ENCODE assay signal across 17 cellular contexts in the genomic region with DNA sequence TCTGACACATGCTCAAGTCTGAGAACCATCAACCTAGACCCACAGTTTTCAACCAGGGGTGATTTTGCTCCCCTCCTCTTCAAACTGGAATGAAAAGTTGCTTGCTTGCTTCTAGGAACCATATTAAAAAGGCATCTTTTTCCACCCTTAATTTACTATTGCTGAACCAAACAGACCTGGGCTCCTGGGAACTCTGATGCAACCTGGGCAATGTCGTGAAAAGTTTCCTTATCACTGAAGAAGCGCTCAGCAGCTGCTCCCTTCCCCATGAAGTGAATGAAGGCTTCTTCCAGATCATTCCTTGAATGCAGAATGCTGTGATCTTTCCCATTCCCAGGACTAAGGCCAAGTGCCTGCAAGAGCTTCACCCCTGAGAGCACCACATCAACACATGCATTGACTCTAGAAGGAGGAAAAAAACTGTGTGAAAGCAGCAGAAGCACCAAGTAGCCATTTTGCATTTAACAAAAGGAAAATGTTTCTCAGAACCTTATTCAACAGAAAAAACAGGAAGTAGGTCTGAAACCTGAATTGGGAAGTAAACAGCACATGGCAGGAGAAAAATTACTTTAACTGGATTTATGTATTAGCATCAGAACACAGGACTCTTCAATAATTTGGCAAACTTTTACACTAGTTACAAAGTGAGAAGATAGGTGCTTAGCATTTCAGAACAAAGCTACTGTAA. TPM values are rescaled to one million over a fixed set of nuclear protein-coding genes. Genes with fewer than 3 reads are reported as not detected.
A peak's percentile ranks its signal among the peaks of the same experiment; 100 is the strongest.
DNase-seq lines count a peak whose midpoint lies in the region; ATAC-seq and TF ChIP-seq lines count a peak whose summit lies in the region.
"Had no signal": no experiment of that assay in that cellular context is flagged by ENCODE, and none has a peak within 500 bp of the region (broad histone marks: within the 10 kb centered on the region; RNA-seq: fewer than 3 reads in every experiment).

No MANE protein-coding gene starts in this region.

- no peaks in the 10 kb centered on the region for H3K9me3 ChIP-seq in CD4-positive, CD25-positive, alpha-beta regulatory T cell (ENCODE audit: control insufficient read depth in 2 of 2, low read length in 2 of 2)
- H3K9me3 ChIP-seq in Karpas-422 (ENCODE audit: low read length) (no peaks in the 10 kb centered on the region), SU-DHL-6 (ENCODE audit: insufficient read depth, low read length) (no peaks in the 10 kb centered on the region), lower lobe of right lung (no peaks in the 10 kb centered on the region), SK-N-SH (no peaks in the 10 kb centered on the region), heart left ventricle (no peaks in the 10 kb centered on the region)
- H3K9me3 ChIP-seq: SJCRH30, upper lobe of right lung had no signal

- TF ChIP-seq CTCF in SU-DHL-6 (IDR thresholded peaks at IDR 0.05; ENCODE audit: insufficient read depth, low read length, poor library complexity, severe bottlenecking) (no peak), lower lobe of right lung (IDR thresholded peaks at IDR 0.05) (no peak), SK-N-SH (IDR thresholded peaks at IDR 0.05) (no peak), heart left ventricle (IDR thresholded peaks at IDR 0.05) (no peak)

- H3K4me2 ChIP-seq in Karpas-422 (ENCODE audit: low read depth, low read length, poor library complexity, severe bottlenecking) = no peak overlapping the region
- H3K4me2 ChIP-seq in SU-DHL-6 (ENCODE audit: low read depth, low read length, poor library complexity, severe bottlenecking) = peak overlapping the region; percentile 7
- no peak overlapping the region for H3K4me2 ChIP-seq in SK-N-SH

- no peaks in the 10 kb centered on the region for H3K27me3 Mint-ChIP-seq in CD4-positive, CD25-positive, alpha-beta regulatory T cell
- H3K27me3 Mint-ChIP-seq: natural killer cell treated with Interleukin-12 subunit alpha and Interleukin-12 subunit beta and Interleukin-15 and Interleukin-18, amount 100 ng/mL, for 72 hours had no signal

- H2AFZ ChIP-seq in Karpas-422 (ENCODE audit: low read length) (no peak overlapping the region), SU-DHL-6 (ENCODE audit: low read depth, low read length, severe bottlenecking) (no peak overlapping the region), SK-N-SH (ENCODE audit: low read depth) (no peak overlapping the region)

- peaks cover 5% of the 10 kb centered on the region for H3K4me1 ChIP-seq in CD4-positive, CD25-positive, alpha-beta regulatory T cell (ENCODE audit: control insufficient read depth, insufficient read depth, low read length, poor library complexity, severe bottlenecking)
- peaks cover 28% of the 10 kb centered on the region for H3K4me1 ChIP-seq in Karpas-422 (ENCODE audit: low read length)
- no peaks in the 10 kb centered on the region for H3K4me1 ChIP-seq in lower lobe of right lung
- H3K4me1 ChIP-seq in SK-N-SH (ENCODE audit: control insufficient read depth in 1 of 2, insufficient read depth in 2 of 2, low read depth in 1 of 2, low read length in 1 of 2) = no peaks in the 10 kb centered on the region
- peaks cover 0 to 29% (median 0%) of the 10 kb centered on the region in 12 donors for H3K4me1 ChIP-seq in heart left ventricle
- H3K4me1 ChIP-seq: SJCRH30 had no signal

- peak overlapping the region in 1 of 3 donors; percentile 84 for H3K27ac Mint-ChIP-seq in CD4-positive, CD25-positive, alpha-beta regulatory T cell
- H3K27ac Mint-ChIP-seq: natural killer cell treated with Interleukin-12 subunit alpha and Interleukin-12 subunit beta and Interleukin-15 and Interleukin-18, amount 100 ng/mL, for 72 hours had no signal

- no peak for TF ChIP-seq POLR2A in heart left ventricle (IDR thresholded peaks at IDR 0.05)

- CTCF ChIA-PET in SK-N-SH (lab: Yijun Ruan, JAX) = interaction anchor here (0.6 kb wide), 1 partner anchor 49 kb away, joined by 3 read pairs; no protein-coding TSS in a partner anchor

- H3F3A ChIP-seq in SU-DHL-6 (ENCODE audit: insufficient read depth) = no peaks in the 10 kb centered on the region
- no peaks in the 10 kb centered on the region for H3F3A ChIP-seq in SK-N-SH (replicated peaks; ENCODE audit: insufficient read depth)

- no peaks in the 10 kb centered on the region for H3K27me3 ChIP-seq in CD4-positive, CD25-positive, alpha-beta regulatory T cell (ENCODE audit: control insufficient read depth, insufficient read depth, low read length)
- H3K27me3 ChIP-seq in Karpas-422 (ENCODE audit: low read length) (no peaks in the 10 kb centered on the region), SU-DHL-6 (ENCODE audit: low read length) (no peaks in the 10 kb centered on the region), lower lobe of right lung (ENCODE audit: low read depth) (no peaks in the 10 kb centered on the region), SK-N-SH (ENCODE audit: insufficient read depth) (no peaks in the 10 kb centered on the region), heart left ventricle (no peaks in the 10 kb centered on the region)
- H3K27me3 ChIP-seq: dorsolateral prefrontal cortex, SJCRH30, upper lobe of right lung had no signal

- no peak for TF ChIP-seq EP300 in SK-N-SH (IDR thresholded peaks at IDR 0.05; ENCODE audit: borderline replicate concordance in 1 of 2, low read depth in 1 of 2, low read length in 1 of 2)

- intact Hi-C loops in lower lobe of right lung (cut with DNase I) (no loop called here), heart left ventricle (cut with DNase I) (no loop called here)

- peaks cover 97% of the 10 kb centered on the region for H3K79me2 ChIP-seq in Karpas-422 (ENCODE audit: low read length)
- peaks cover 67% of the 10 kb centered on the region for H3K79me2 ChIP-seq in SU-DHL-6 (ENCODE audit: insufficient read depth, low read length)
- H3K79me2 ChIP-seq in SK-N-SH (ENCODE audit: insufficient read depth) = peaks cover 75% of the 10 kb centered on the region

- no peaks in the 10 kb centered on the region for H3K9me3 Mint-ChIP-seq in CD4-positive, CD25-positive, alpha-beta regulatory T cell
- H3K9me3 Mint-ChIP-seq: natural killer cell treated with Interleukin-12 subunit alpha and Interleukin-12 subunit beta and Interleukin-15 and Interleukin-18, amount 100 ng/mL, for 72 hours had no signal

- H3K36me3 ChIP-seq in CD4-positive, CD25-positive, alpha-beta regulatory T cell (ENCODE audit: control insufficient read depth, insufficient read depth, low read length) = peaks cover 62% of the 10 kb centered on the region
- H3K36me3 ChIP-seq in Karpas-422 (ENCODE audit: insufficient read depth, low read length) (peaks cover 67% of the 10 kb centered on the region), SU-DHL-6 (ENCODE audit: low read length) (peaks cover 28% of the 10 kb centered on the region), lower lobe of right lung (peaks cover 75% of the 10 kb centered on the region), SK-N-SH (replicated peaks in 1 of 2; ENCODE audit: control insufficient read depth in 1 of 2, insufficient read depth in 2 of 2, low read length in 1 of 2) (peaks cover 48 to 49% of the 10 kb centered on the region in 2 experiments), heart left ventricle (peaks cover 0 to 90% (median 66%) of the 10 kb centered on the region in 9 donors)

- peak overlapping the region; percentile 7 for H3K4me3 ChIP-seq in CD4-positive, CD25-positive, alpha-beta regulatory T cell (ENCODE audit: low read depth, low read length)
- H3K4me3 ChIP-seq in Karpas-422 (ENCODE audit: low read length) = no peak overlapping the region
- no peak overlapping the region for H3K4me3 ChIP-seq in SU-DHL-6 (ENCODE audit: insufficient read depth, low read length, poor library complexity, severe bottlenecking)
- no peak overlapping the region for H3K4me3 ChIP-seq in lower lobe of right lung
- no peak overlapping the region for H3K4me3 ChIP-seq in SK-N-SH (ENCODE audit: low read depth in 2 of 2, low read length in 1 of 2)
- H3K4me3 ChIP-seq in heart left ventricle = no peak overlapping the region
- H3K4me3 ChIP-seq: dorsolateral prefrontal cortex, SJCRH30, upper lobe of right lung had no signal

- ATAC-seq in CD4-positive, CD25-positive, alpha-beta regulatory T cell (ENCODE audit: low read depth in 2 of 2) = no peak
- ATAC-seq in lower lobe of right lung = no peak
- no peak for ATAC-seq in heart left ventricle
- ATAC-seq: left ventricle myocardium superior; natural killer cell treated with Interleukin-12 subunit alpha and Interleukin-12 subunit beta and Interleukin-15 and Interleukin-18, amount 100 ng/mL, for 72 hours; upper lobe of right lung had no signal

- WGBS in SK-N-SH (ENCODE audit: low lambda C conversion rate) = 89% methylated on average over 2 of the region's 2 CpGs
- WGBS in heart left ventricle, 4 donors = 86 to 88% (median 87%) methylated on average over 2 of the region's 2 CpGs

- no peak for TF ChIP-seq RAD21 in SK-N-SH (IDR thresholded peaks at IDR 0.05; ENCODE audit: low read length)

- H3K4me3 Mint-ChIP-seq in CD4-positive, CD25-positive, alpha-beta regulatory T cell = no peak overlapping the region
- H3K4me3 Mint-ChIP-seq: natural killer cell treated with Interleukin-12 subunit alpha and Interleukin-12 subunit beta and Interleukin-15 and Interleukin-18, amount 100 ng/mL, for 72 hours had no signal

- H3K9ac ChIP-seq in Karpas-422 (ENCODE audit: low read length) = no peak overlapping the region
- H3K9ac ChIP-seq in SU-DHL-6 (ENCODE audit: low read length) = no peak overlapping the region
- no peak overlapping the region for H3K9ac ChIP-seq in SK-N-SH

- DNase-seq in CD4-positive, CD25-positive, alpha-beta regulatory T cell = no peak
- DNase-seq in Karpas-422 (peak; percentile 50), lower lobe of right lung (no peak), hypothalamus (lab: John Stamatoyannopoulos, UW) (no peak), SK-N-SH (no peak), heart left ventricle (no peak)
- DNase-seq: activated CD4-positive, CD25-positive, alpha-beta regulatory T cell; activated T-cell treated with anti-CD3 and anti-CD28 coated beads, Interleukin-2, amount 50 U/mL, for 48 hours; dorsolateral prefrontal cortex; left ventricle myocardium superior; NCI-H1436 treated with DMSO at 0.1 percent for 48 hours; NCI-H510A treated with DMSO at 0.1 percent for 48 hours; SJCRH30; stimulated activated CD4-positive, alpha-beta T cell treated with anti-CD3 and anti-CD28 coated beads, Interleukin-2, amount 100 ng/mL, for 48 hours; upper lobe of right lung had no signal

- POLR2A ChIA-PET in SK-N-SH (lab: Yijun Ruan, JAX) = no interaction called here

- no peak overlapping the region for H3K27ac ChIP-seq in CD4-positive, CD25-positive, alpha-beta regulatory T cell (ENCODE audit: insufficient read depth, low read length, poor library complexity, severe bottlenecking)
- H3K27ac ChIP-seq in Karpas-422 (ENCODE audit: low read length) (no peak overlapping the region), SU-DHL-6 (ENCODE audit: low read depth, low read length) (no peak overlapping the region), lower lobe of right lung (peak overlapping the region; percentile 6), SK-N-SH (ENCODE audit: low read depth in 2 of 2, low read length in 1 of 2) (no peak overlapping the region), heart left ventricle (peak overlapping the region in 1 of 12 donors; percentile 72)
- H3K27ac ChIP-seq: SJCRH30, upper lobe of right lung had no signal

- H3K9me2 ChIP-seq in Karpas-422 (replicated peaks; ENCODE audit: insufficient read depth, low read length) (no peaks in the 10 kb centered on the region), SU-DHL-6 (replicated peaks; ENCODE audit: insufficient read depth, low read length) (no peaks in the 10 kb centered on the region), SK-N-SH (no peaks in the 10 kb centered on the region)

- H4K20me1 ChIP-seq in Karpas-422 (ENCODE audit: insufficient read depth, low read depth, low read length) (no peaks in the 10 kb centered on the region), SU-DHL-6 (ENCODE audit: low read depth, low read length) (no peaks in the 10 kb centered on the region; the same call in 1 of the 2 replicates), SK-N-SH (ENCODE audit: insufficient read depth) (0 out of 2 replicates have a peak, but pooled peaks cover 7% of the 10 kb centered on the region)

- H3K36me3 Mint-ChIP-seq in CD4-positive, CD25-positive, alpha-beta regulatory T cell = peaks cover 46% of the 10 kb centered on the region

- H3K4me1 Mint-ChIP-seq in CD4-positive, CD25-positive, alpha-beta regulatory T cell = peaks cover 47 to 67% (median 51%) of the 10 kb centered on the region in 4 donors

RNA-seq across cellular contexts. Expression of a gene that starts 8.7 kb away (rescaled TPM):
- 89.0 TPM for total RNA-seq in CD4-positive, CD25-positive, alpha-beta regulatory T cell
- polyA plus RNA-seq in CD4-positive, CD25-positive, alpha-beta regulatory T cell = 10 to 100 TPM; 66.3 to 99.0 (median 83.8) TPM
- total RNA-seq in Karpas-422 (2014; rRNA removed; shearing (Covaris generic); ENCODE audit: low replicate concordance) = 75.7 and 94.3 TPM in 2 replicates
- total RNA-seq in lower lobe of right lung (87.1 TPM), heart left ventricle (10 to 100 TPM in 5 of 9 donors, 1 to 10 TPM in 4; 7.1 to 31.7 (median 10.4) TPM)
- polyA plus RNA-seq in SK-N-SH (2012; rRNA removed) (57.3 and 70.7 TPM in 2 replicates), heart left ventricle (10 to 100 TPM in 1 of 2 donors, 1 to 10 TPM in 1; 9.1 to 14.3 TPM)
- polyA plus RNA-seq in SK-N-SH (2012; cell fraction: cytosol; rRNA removed) = 37.8 and 49.9 TPM in 2 replicates
- 71.6 and 125 TPM in 2 replicates for polyA plus RNA-seq in SK-N-SH (2012; cell fraction: nucleus; rRNA removed)
